ENCODE assay signal across 14 cellular contexts in the genomic region with DNA sequence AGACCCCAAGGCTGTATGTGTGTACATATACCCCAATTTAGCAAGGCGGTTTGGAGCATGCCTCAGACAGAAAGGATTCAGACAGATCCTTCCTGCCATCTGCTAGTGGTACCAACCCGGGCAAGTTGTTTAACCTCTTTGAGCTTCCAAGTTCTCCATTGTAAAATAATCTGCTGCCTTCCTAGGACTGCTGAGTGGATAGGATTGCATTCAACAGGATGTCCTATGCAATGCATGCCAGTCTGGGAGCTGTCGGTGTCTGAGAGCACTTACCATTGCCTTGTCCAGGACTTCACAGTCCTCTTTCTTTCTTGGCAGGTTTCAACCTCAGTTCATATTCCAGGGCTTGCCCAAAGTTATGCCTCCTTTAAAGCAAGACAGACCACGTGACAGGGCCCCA. TPM values are rescaled to one million over a fixed set of nuclear protein-coding genes. Genes with fewer than 3 reads are reported as not detected.
DNase-seq lines count a peak whose midpoint lies in the region; ATAC-seq and TF ChIP-seq lines count a peak whose summit lies in the region.
"Had no signal": no experiment of that assay in that cellular context is flagged by ENCODE, and none has a peak within 500 bp of the region (broad histone marks: within the 10 kb centered on the region; RNA-seq: fewer than 3 reads in every experiment).

No MANE protein-coding gene starts in this region.

- no peaks in the 10 kb centered on the region for H3K36me3 Mint-ChIP-seq in neural progenitor cell
- no peaks in the 10 kb centered on the region for H3K36me3 Mint-ChIP-seq in activated CD4-positive, alpha-beta T cell treated with anti-CD3 and anti-CD28 coated beads, Interleukin-2, amount 10 ng/mL, durations not matched to agents 24 days and 14 days (ENCODE audit: low read depth)
- H3K36me3 Mint-ChIP-seq: naive thymus-derived CD8-positive, alpha-beta T cell had no signal

- CTCF ChIA-PET in GM10248 (lab: Yijun Ruan, JAX), result interaction anchor here (1.5 kb wide), 1 partner anchor 11 kb away, joined by 5 read pairs; no protein-coding TSS in a partner anchor

- POLR2A ChIA-PET in GM10248 (lab: Yijun Ruan, JAX), result no interaction called here

- no peaks in the 10 kb centered on the region for H3K36me3 ChIP-seq in fibroblast of lung (ENCODE audit: control insufficient read depth, insufficient read depth, low read length)
- no peaks in the 10 kb centered on the region for H3K36me3 ChIP-seq in neural progenitor cell

- no peak overlapping the region for H3K27ac Mint-ChIP-seq in neural progenitor cell
- no peak overlapping the region for H3K27ac Mint-ChIP-seq in activated CD4-positive, alpha-beta T cell treated with anti-CD3 and anti-CD28 coated beads, Interleukin-2, amount 10 ng/mL, durations not matched to agents 24 days and 14 days

- H3K4me1 Mint-ChIP-seq in neural progenitor cell, result peaks cover 10% of the 10 kb centered on the region
- H3K4me1 Mint-ChIP-seq in activated CD4-positive, alpha-beta T cell treated with anti-CD3 and anti-CD28 coated beads, Interleukin-2, amount 10 ng/mL, durations not matched to agents 24 days and 14 days, result no peaks in the 10 kb centered on the region

- peaks cover 12% of the 10 kb centered on the region for H3K79me2 ChIP-seq in fibroblast of lung (ENCODE audit: control insufficient read depth, insufficient read depth, low read length)
- no peaks in the 10 kb centered on the region for H3K79me2 ChIP-seq in neural progenitor cell (ENCODE audit: low read depth)

- peak overlapping the region; percentile 74 for H3K4me3 Mint-ChIP-seq in neural progenitor cell
- H3K4me3 Mint-ChIP-seq in activated CD4-positive, alpha-beta T cell treated with anti-CD3 and anti-CD28 coated beads, Interleukin-2, amount 10 ng/mL, durations not matched to agents 24 days and 14 days, result no peak overlapping the region

- H4K20me1 ChIP-seq in fibroblast of lung (ENCODE audit: control insufficient read depth, extremely low read depth, insufficient read depth, low read length) (no peaks in the 10 kb centered on the region), neural progenitor cell (ENCODE audit: low read depth) (no peaks in the 10 kb centered on the region)

- intact Hi-C loops in activated CD4-positive, alpha-beta T cell treated with anti-CD3 and anti-CD28 coated beads, Interleukin-2, amount 10 ng/mL, durations not matched to agents 24 days and 14 days (cut with micrococcal nuclease), result no loop called here

- H3K27me3 ChIP-seq in fibroblast of lung (ENCODE audit: control insufficient read depth, insufficient read depth, low read length), result no peaks in the 10 kb centered on the region
- H3K27me3 ChIP-seq in neural progenitor cell, result peaks cover 60% of the 10 kb centered on the region

- H3K4me1 ChIP-seq in fibroblast of lung (ENCODE audit: control insufficient read depth, extremely low read depth, insufficient read depth, low read length) (peaks cover 17% of the 10 kb centered on the region), neural progenitor cell (peaks cover 20% of the 10 kb centered on the region)

- DNase-seq in AG09309 (ENCODE audit: low read depth) (no peak), fibroblast of lung (ENCODE audit: low read depth in 2 of 2) (no peak), neural progenitor cell (ENCODE audit: low spot score) (no peak), Ammon's horn (ENCODE audit: low spot score) (no peak), NCI-H2107 treated with DMSO at 0.1 percent for 48 hours (lab: John Stamatoyannopoulos, UW; ENCODE audit: unreplicated experiment) (no peak), GM10248 (ENCODE audit: extremely low spot score) (no peak)
- no peak for DNase-seq in activated CD4-positive, alpha-beta T cell treated with anti-CD3 and anti-CD28 coated beads, Interleukin-2, amount 10 ng/mL, durations not matched to agents 24 days and 14 days
- DNase-seq: activated T-cell treated with anti-CD3 and anti-CD28 coated beads, Interleukin-2, amount 50 U/mL, for 48 hours; AML-193; naive thymus-derived CD8-positive, alpha-beta T cell; NCI-H524; stimulated activated CD4-positive, alpha-beta T cell treated with anti-CD3 and anti-CD28 coated beads, Interleukin-15, amount 100 ng/mL, for 24 hours had no signal

- H3K9me3 ChIP-seq in fibroblast of lung (ENCODE audit: control insufficient read depth, insufficient read depth, low read depth, low read length) (no peaks in the 10 kb centered on the region), neural progenitor cell (ENCODE audit: low read depth) (no peaks in the 10 kb centered on the region)

- TF ChIP-seq CTCF in AG09309 (IDR thresholded peaks at IDR 0.05; ENCODE audit: control insufficient read depth, insufficient read depth, low read depth, low read length, missing control alignments) (no peak), fibroblast of lung (conservative IDR thresholded peaks at IDR 0.05 in 1 of 2, IDR thresholded peaks at IDR 0.05 in 1 of 2; ENCODE audit: low read depth in 1 of 2, low read length in 2 of 2) (no peak), neural progenitor cell (IDR thresholded peaks at IDR 0.05) (no peak), GM10248 (IDR thresholded peaks at IDR 0.05; ENCODE audit: control extremely low read depth, extremely low read depth, low read depth, missing control alignments) (no peak)

- peaks cover 3% of the 10 kb centered on the region for H3K9me3 Mint-ChIP-seq in neural progenitor cell
- no peaks in the 10 kb centered on the region for H3K9me3 Mint-ChIP-seq in activated CD4-positive, alpha-beta T cell treated with anti-CD3 and anti-CD28 coated beads, Interleukin-2, amount 10 ng/mL, durations not matched to agents 24 days and 14 days

- no peaks in the 10 kb centered on the region for H3F3A ChIP-seq in neural progenitor cell (ENCODE audit: low read depth)

- H3K9ac ChIP-seq in fibroblast of lung (ENCODE audit: insufficient read depth, low read length) (no peak overlapping the region), neural progenitor cell (no peak overlapping the region)

- peaks cover 30% of the 10 kb centered on the region for H3K27me3 Mint-ChIP-seq in neural progenitor cell (ENCODE audit: insufficient read depth, low read depth)
- peaks cover 61% of the 10 kb centered on the region for H3K27me3 Mint-ChIP-seq in activated CD4-positive, alpha-beta T cell treated with anti-CD3 and anti-CD28 coated beads, Interleukin-2, amount 10 ng/mL, durations not matched to agents 24 days and 14 days

- H3K27ac ChIP-seq in fibroblast of lung (ENCODE audit: insufficient read depth, low read length), result no peak overlapping the region
- no peak overlapping the region for H3K27ac ChIP-seq in neural progenitor cell

- H3K4me3 ChIP-seq in AG09309 (ENCODE audit: control insufficient read depth, low read depth, low read length), result peak overlapping the region; percentile 86
- peak overlapping the region in 1 of 4 experiments; percentile 73 for H3K4me3 ChIP-seq in fibroblast of lung (replicated peaks in 1 of 4; ENCODE audit: control extremely low read depth in 1 of 4, insufficient read depth in 1 of 4, low read depth in 3 of 4, low read length in 4 of 4)
- no peak overlapping the region for H3K4me3 ChIP-seq in neural progenitor cell

- no peak overlapping the region for H2AFZ ChIP-seq in fibroblast of lung (ENCODE audit: low read length)
- no peak overlapping the region for H2AFZ ChIP-seq in neural progenitor cell (replicated peaks)

- peak overlapping the region; percentile 80 for H3K4me2 ChIP-seq in fibroblast of lung (ENCODE audit: extremely low read depth, insufficient read depth, low read length)
- no peak overlapping the region for H3K4me2 ChIP-seq in neural progenitor cell

- ATAC-seq in SK-N-SH treated with all-trans-retinoic acid at 6 μM for 48 hours, result peak; percentile 3; the same call in 1 of the 3 replicates
- ATAC-seq: activated CD4-positive, CD25-positive, alpha-beta regulatory T cell treated with anti-CD3 and anti-CD28 coated beads, Interleukin-2, amount 50 U/mL, for 24 hours; naive thymus-derived CD8-positive, alpha-beta T cell had no signal

TF ChIP-seq in SK-N-SH treated with all-trans-retinoic acid at 6 μM for 48 hours, 23 proteins besides CTCF, POLR2A, EP300 and RAD21 (continues in another document):
- no peak for TF ChIP-seq TSHZ2 (CRISPR knock-in tag; IDR thresholded peaks at IDR 0.05)

RNA-seq across cellular contexts. Expression of gene CDH13, which starts 2.0 kb away (rescaled TPM):
- 21.1 and 27.6 TPM in 2 replicates for total RNA-seq in fibroblast of lung
- 40.1 and 96.7 TPM in 2 replicates for polyA plus RNA-seq in fibroblast of lung
- polyA plus RNA-seq in fibroblast of lung (2012), result 27.4 and 60.6 TPM in 2 replicates
- 16.2 and 61.0 TPM in 2 replicates for polyA minus RNA-seq in fibroblast of lung (ENCODE audit: low replicate concordance)
- total RNA-seq in neural progenitor cell (ENCODE audit: low replicate concordance), result 3.0 and 3.2 TPM in 2 replicates
- total RNA-seq in activated CD4-positive, alpha-beta T cell treated with anti-CD3 and anti-CD28 coated beads, Interleukin-2, amount 10 ng/mL, durations not matched to agents 24 days and 14 days, result not detected in 2 replicates
- total RNA-seq: naive thymus-derived CD8-positive, alpha-beta T cell had no signal
- polyA plus RNA-seq: naive thymus-derived CD8-positive, alpha-beta T cell had no signal
